8 cellular contexts compared by ENCODE assay signal in genomic region chr7:95772771-95773581, GRCh38. TPM values are rescaled to one million over a fixed set of nuclear protein-coding genes. Genes with fewer than 3 reads are reported as not detected.
DNase-seq lines count a peak whose midpoint lies in the region; ATAC-seq and TF ChIP-seq lines count a peak whose summit lies in the region.

No MANE protein-coding gene starts in this region.

- H3K27me3 ChIP-seq in right cardiac atrium (ENCODE audit: control insufficient read depth, insufficient read depth) (no peaks in the 10 kb centered on the region), rectal smooth muscle tissue (ENCODE audit: control insufficient read depth, insufficient read depth, low read length) (no peaks in the 10 kb centered on the region)

- CTCF ChIA-PET in activated B cell treated with CpG ODN at 0.5 μM for 24 hours (lab: Charles Lee): interaction anchor here (1.0 kb wide), 1 partner anchor 83 kb away, joined by 3 read pairs; no protein-coding TSS in a partner anchor

- H3K4me1 ChIP-seq in right cardiac atrium (ENCODE audit: control insufficient read depth, insufficient read depth, low read length): no peaks in the 10 kb centered on the region
- H3K4me1 ChIP-seq in rectal smooth muscle tissue (ENCODE audit: control insufficient read depth, insufficient read depth, low read length): peaks cover 10% of the 10 kb centered on the region

- H3K27ac Mint-ChIP-seq in activated B cell treated with CpG ODN at 0.5 μM for 24 hours: no peak overlapping the region

- peaks cover 3% of the 10 kb centered on the region for H3K4me1 Mint-ChIP-seq in activated B cell treated with CpG ODN at 0.5 μM for 24 hours

- H3K36me3 ChIP-seq in rectal smooth muscle tissue (ENCODE audit: control insufficient read depth, insufficient read depth, low read length): no peaks in the 10 kb centered on the region

- no peak overlapping the region for H3K9ac ChIP-seq in rectal smooth muscle tissue (ENCODE audit: low read length)

- H3K4me3 Mint-ChIP-seq in activated B cell treated with CpG ODN at 0.5 μM for 24 hours: peak overlapping the region; percentile 26

- H3K4me3 ChIP-seq in right cardiac atrium (ENCODE audit: low read length) (peak overlapping the region; percentile 75), rectal smooth muscle tissue (ENCODE audit: low read length) (peak overlapping the region; percentile 73)

- no peaks in the 10 kb centered on the region for H3K9me3 Mint-ChIP-seq in activated B cell treated with CpG ODN at 0.5 μM for 24 hours

- peaks cover 22% of the 10 kb centered on the region for H3K27me3 Mint-ChIP-seq in activated B cell treated with CpG ODN at 0.5 μM for 24 hours

- intact Hi-C loops in activated B cell treated with CpG ODN at 0.5 μM for 24 hours (cut with micrococcal nuclease) (no loop called here), right cardiac atrium (cut with DNase I) (no loop called here)

- POLR2A ChIA-PET in activated B cell treated with CpG ODN at 0.5 μM for 24 hours (lab: Charles Lee): interaction anchor here (0.6 kb wide), 1 partner anchor 321 kb away, joined by 15 read pairs; no protein-coding TSS in a partner anchor

- TF ChIP-seq CTCF in activated B cell treated with CpG ODN at 0.5 μM for 24 hours (IDR thresholded peaks at IDR 0.05): no peak

- no peaks in the 10 kb centered on the region for H3K36me3 Mint-ChIP-seq in activated B cell treated with CpG ODN at 0.5 μM for 24 hours (ENCODE audit: low read depth)

- ATAC-seq in HG02610 (IDR thresholded peaks at IDR 0.05; ENCODE audit: unreplicated experiment) (peak; percentile 3), activated B cell treated with CpG ODN at 0.5 μM for 24 hours (ENCODE audit: low read depth) (no peak), right cardiac atrium (peak; percentile 66 to 75), left lobe of liver (no peak)

- peak overlapping the region; percentile 59 for H3K27ac ChIP-seq in right cardiac atrium (ENCODE audit: low read length)
- H3K27ac ChIP-seq in rectal smooth muscle tissue (ENCODE audit: low read depth, low read length): peak overlapping the region; percentile 85

- H3K9me3 ChIP-seq in right cardiac atrium (ENCODE audit: control insufficient read depth, low read length): no peaks in the 10 kb centered on the region

- WGBS in right cardiac atrium: 6% methylated on average over 45 of the region's 45 CpGs

- DNase-seq in AG08396 (ENCODE audit: low spot score) (peak; percentile 12), activated B cell treated with CpG ODN at 0.5 μM for 24 hours (no peak), right cardiac atrium (peak; percentile 31 to 74 (median 43)), SW 1271 (lab: John Stamatoyannopoulos, UW) (no peak), left lobe of liver (ENCODE audit: low spot score) (no peak), MV-4-11 (lab: John Stamatoyannopoulos, UW) (no peak)

RNA-seq across cellular contexts. Expression of gene DYNC1I1, which starts 0.6 kb away (rescaled TPM):
- total RNA-seq in activated B cell treated with CpG ODN at 0.5 μM for 24 hours (not detected in 2 replicates), right cardiac atrium (10 to 100 TPM; 17.7 to 29.8 (median 23.4) TPM), left lobe of liver (0.15 TPM)
- 11.0 TPM for polyA plus RNA-seq in right cardiac atrium

Comparison
In these comparisons a context has a peak if more than half of its experiments do, and no peak if none do; other contexts are left out.
1. DNase-seq: peak in AG08396 (single experiment) and right cardiac atrium (3 of 3); none in activated B cell treated with CpG ODN at 0.5 μM for 24 hours (single experiment), SW 1271 (0 of 2), left lobe of liver (single experiment) and MV-4-11 (single experiment).
2. ATAC-seq: peak in HG02610 (single experiment) and right cardiac atrium (2 of 2); none in activated B cell treated with CpG ODN at 0.5 μM for 24 hours (single experiment) and left lobe of liver (single experiment).
3. RNA of gene DYNC1I1, which starts 0.6 kb away (total RNA-seq): 17.7 to 29.8 TPM in right cardiac atrium; 0.15 TPM in left lobe of liver (single experiment) and not detected in activated B cell treated with CpG ODN at 0.5 μM for 24 hours; every median in the first group is over 10 times any median in the second.